9 cellular contexts compared by ENCODE assay signal in genomic region chr12:45257185-45257585, GRCh38. TPM values are rescaled to one million over a fixed set of nuclear protein-coding genes. Genes with fewer than 3 reads are reported as not detected.
DNase-seq lines count a peak whose midpoint lies in the region; ATAC-seq, FAIRE-seq and TF ChIP-seq lines count a peak whose summit lies in the region.
"Had no signal": no experiment of that assay in that cellular context is flagged by ENCODE, and none has a peak within 500 bp of the region (broad histone marks: within the 10 kb centered on the region; RNA-seq: fewer than 3 reads in every experiment).

No MANE protein-coding gene starts in this region.

- WGBS in H1 (ENCODE audit: extremely low coverage in 1 of 2, insufficient coverage in 1 of 2, insufficient read length in 1 of 2, insufficient replicate concordance in 2 of 2, low coverage in 1 of 2, low lambda C conversion rate in 2 of 2, missing lambda C conversion rate in 1 of 2), 2 experiments: 87% methylated on average over 4 of the region's 4 CpGs; no CpG with 5 or more reads in 1 of the 2 experiments

- H4K20me1 ChIP-seq in H1 (replicated peaks in 1 of 2; ENCODE audit: control insufficient read depth in 1 of 2, insufficient read depth in 2 of 2, low read length in 2 of 2): peaks cover 0 to 2% of the 10 kb centered on the region in 2 experiments

- TF ChIP-seq CTCF in GM12874 (IDR thresholded peaks at IDR 0.05; ENCODE audit: insufficient read depth, low read depth, low read length): peak; percentile 10; the same call in 1 of the 2 replicates
- TF ChIP-seq CTCF in H1 (IDR thresholded peaks at IDR 0.05; ENCODE audit: control extremely low read depth in 1 of 3, insufficient read depth in 1 of 3, low read depth in 1 of 3, low read length in 3 of 3): 0 out of 4 replicates have a peak, but pooled peaks of 1 of the 3 experiments have one; percentile 3

- H3K23ac ChIP-seq in H1 (ENCODE audit: insufficient read length): no peak overlapping the region

- peak overlapping the region; percentile 32; the same call in 1 of the 2 replicates for H2AK5ac ChIP-seq in H1 (ENCODE audit: low read depth, low read length)

- no peak for DNase-seq in H1 (ENCODE audit: low read depth in 1 of 2, low spot score in 2 of 2)
- no peak for DNase-seq in H54 (ENCODE audit: insufficient read length, low spot score)
- no peak for DNase-seq in activated CD4-positive, alpha-beta T cell treated with anti-CD3 and anti-CD28 coated beads, Interleukin-2, amount 50 U/mL, for 4 hours
- no peak for DNase-seq in medulla oblongata (ENCODE audit: extremely low spot score)
- no peak for DNase-seq in G401 (ENCODE audit: low spot score)
- DNase-seq: SHP77 treated with DMSO at 0.1 percent for 48 hours had no signal

- H3K27ac ChIP-seq in H1 (ENCODE audit: low read depth, low read length): no peak overlapping the region

- CTCF ChIA-PET in H1 (lab: Charles Lee; ENCODE audit: partially characterized antibody): interaction anchor here (0.6 to 2.7 kb wide), 3 partner anchors 12 to 257 kb away, joined by 3 to 12 read pairs (median 3); no protein-coding TSS in a partner anchor

- no peak overlapping the region for H4K8ac ChIP-seq in H1 (ENCODE audit: extremely low read depth, insufficient read depth, low read length)

- POLR2A ChIA-PET in H1 (lab: Charles Lee; ENCODE audit: partially characterized antibody): interaction anchor here (0.8 to 1.5 kb wide), 4 partner anchors 12 to 37 kb away, joined by 3 to 4 read pairs (median 3); no protein-coding TSS in a partner anchor

- no peaks in the 10 kb centered on the region for H3K36me3 ChIP-seq in H1 (ENCODE audit: control insufficient read depth in 2 of 4, insufficient read depth in 4 of 4, low read length in 3 of 4)

- no peaks in the 10 kb centered on the region for H3K23me2 ChIP-seq in H1 (ENCODE audit: low read depth, low read length)

- FAIRE-seq in H1 (lab: Jason Lieb, UNC) (no peak), H54 (lab: Jason Lieb, UNC) (no peak)

- no peak overlapping the region for H4K5ac ChIP-seq in H1 (ENCODE audit: insufficient read length, low read depth, low read length)

- H2AFZ ChIP-seq in H1 (ENCODE audit: low read length): no peak overlapping the region

- no peak overlapping the region for H4K91ac ChIP-seq in H1 (replicated peaks; ENCODE audit: insufficient read length, low read length)

- no peak overlapping the region for H3K9ac ChIP-seq in H1 (replicated peaks in 1 of 4; ENCODE audit: extremely low read depth in 1 of 4, low read depth in 3 of 4, low read length in 3 of 4)

- no peak overlapping the region for H3K4me3 ChIP-seq in H1 (ENCODE audit: extremely low read depth in 1 of 4, insufficient read depth in 2 of 4, low read depth in 3 of 4, low read length in 4 of 4)

- H3K79me2 ChIP-seq in H1 (ENCODE audit: control insufficient read depth in 1 of 2, insufficient read depth in 2 of 2, low read length in 2 of 2): peaks cover 0 to 29% of the 10 kb centered on the region in 2 experiments; a peak in 3 of 4 replicates

- peak; percentile 83 for ATAC-seq in GM21515 (IDR thresholded peaks at IDR 0.05; ENCODE audit: unreplicated experiment)
- ATAC-seq in HG03457 (IDR thresholded peaks at IDR 0.05; ENCODE audit: unreplicated experiment): peak; percentile 72

- no peak overlapping the region for H3K4me2 ChIP-seq in H1 (ENCODE audit: insufficient read depth in 1 of 2, low read depth in 2 of 2, low read length in 2 of 2)

- TF ChIP-seq POLR2A in H1 (IDR thresholded peaks at IDR 0.05; ENCODE audit: control extremely low read depth in 1 of 2, low read depth in 2 of 2, low read length in 2 of 2) (no peak), H54 (IDR thresholded peaks at IDR 0.05; ENCODE audit: low read depth, low read length) (no peak)

- in situ Hi-C loops in G401 (cut with HindIII; ENCODE audit: low sequenced_read_pairs): no loop called here

- TF ChIP-seq RAD21 in H1 (IDR thresholded peaks at IDR 0.05 in 1 of 2, conservative IDR thresholded peaks at IDR 0.05 in 1 of 2; ENCODE audit: low read depth in 2 of 2, low read length in 2 of 2): no peak; a peak in 1 of 4 replicates

- H3K9me3 ChIP-seq in H1 (ENCODE audit: insufficient read depth in 2 of 2, low read depth in 1 of 2, low read length in 1 of 2): no peaks in the 10 kb centered on the region

- no peak overlapping the region for H2BK12ac ChIP-seq in H1 (ENCODE audit: low read depth, low read length)

- H2BK20ac ChIP-seq in H1 (ENCODE audit: low read length): no peak overlapping the region

- no peak overlapping the region for H3K4ac ChIP-seq in H1 (replicated peaks; ENCODE audit: insufficient read length, low read depth, low read length)

- TF ChIP-seq EP300 in H1 (IDR thresholded peaks at IDR 0.05; ENCODE audit: borderline replicate concordance in 1 of 2, low read depth in 2 of 2, low read length in 2 of 2): no peak

- 0 out of 2 replicates have a peak overlapping the region, but pooled peaks have one; percentile 22 for H2BK5ac ChIP-seq in H1 (ENCODE audit: low read depth, low read length)

- H3K14ac ChIP-seq in H1 (ENCODE audit: insufficient read length): no peak overlapping the region

- H3K27me3 ChIP-seq in H1 (replicated peaks in 1 of 4; ENCODE audit: control insufficient read depth in 3 of 4, extremely low read depth in 1 of 4, insufficient read depth in 3 of 4, low read length in 3 of 4): no peaks in the 10 kb centered on the region

- H3K4me1 ChIP-seq in H1 (replicated peaks in 1 of 4; ENCODE audit: control insufficient read depth in 3 of 4, insufficient read depth in 4 of 4, low read length in 3 of 4): peaks cover 3 to 9% (median 7%) of the 10 kb centered on the region in 4 experiments; a peak in 6 of 7 replicates

- peaks cover 6% of the 10 kb centered on the region; the same call in 1 of the 2 replicates for H3K79me1 ChIP-seq in H1 (ENCODE audit: low read depth, low read length)

- no peak overlapping the region for H3K56ac ChIP-seq in H1 (replicated peaks; ENCODE audit: insufficient read length, low read depth, low read length)

- H2BK15ac ChIP-seq in H1 (ENCODE audit: low read length): no peak overlapping the region

- no peak overlapping the region for H3K18ac ChIP-seq in H1 (ENCODE audit: extremely low read depth, low read length)

- H2BK120ac ChIP-seq in H1 (replicated peaks; ENCODE audit: low read depth, low read length): no peak overlapping the region

TF ChIP-seq in H1, 55 proteins besides CTCF, POLR2A, EP300 and RAD21:
- TF ChIP-seq EZH2 (IDR thresholded peaks at IDR 0.05; ENCODE audit: low read depth, low read length, severe bottlenecking) (no peak), TEAD4 (IDR thresholded peaks at IDR 0.05; ENCODE audit: low read depth, low read length) (no peak), POU5F1 (IDR thresholded peaks at IDR 0.05; ENCODE audit: low read depth, low read length) (no peak), BACH1 (IDR thresholded peaks at IDR 0.05; ENCODE audit: low read length) (no peak), CBX5 (IDR thresholded peaks at IDR 0.05; ENCODE audit: low read depth, low read length) (no peak)

RNA-seq across cellular contexts. Expression of gene ANO6, which starts 41.3 kb away (rescaled TPM):
- total RNA-seq in H1 (2021; fragmentation: NEBNext Ultra II Directional; extraction: Animal tissue kit (Norgen Biotek cat#: 25700)): 37.6 and 39.7 TPM in 2 replicates
- polyA plus RNA-seq in H1 (2011; rRNA removed): 11.9 and 15.1 TPM in 2 replicates
- polyA plus RNA-seq in H1 (2011; cell fraction: cytosol; rRNA removed): 18.0 TPM
- 12.8 TPM for polyA plus RNA-seq in H1 (2011; cell fraction: nucleus; rRNA removed)
- 15.8 to 30.8 TPM (median 22.2 TPM) in 4 replicates for polyA plus RNA-seq in H1 (2012, experiment 1 of 2)
- polyA plus RNA-seq in H1 (2012, experiment 2 of 2): 1.5 TPM
- 50.1 TPM for polyA plus RNA-seq in H1 (2013, experiment 1 of 2)
- polyA plus RNA-seq in H1 (2013, experiment 2 of 2): 55.0 TPM
- 40.5 and 51.2 TPM in 2 replicates for polyA minus RNA-seq in H1 (2011; rRNA and poly(A)+ RNA removed)
- 23.3 TPM for polyA minus RNA-seq in H1 (2011; cell fraction: cytosol; rRNA and poly(A)+ RNA removed)
- polyA minus RNA-seq in H1 (2011; cell fraction: nucleus; rRNA and poly(A)+ RNA removed): 48.0 TPM
- total RNA-seq in G401 (2014; rRNA removed; shearing (Covaris generic)): 13.2 and 25.8 TPM in 2 replicates
